In genomic region chr2:230866704-230867561, GRCh38 we compare ENCODE assay signal across 1 cellular context.
TF ChIP-seq lines count a peak whose summit lies in the region.

No MANE protein-coding gene starts in this region.

TF ChIP-seq in H1, 55 proteins besides CTCF, POLR2A, EP300 and RAD21:
- TF ChIP-seq KDM1A (IDR thresholded peaks at IDR 0.05; ENCODE audit: borderline replicate concordance, low read length) (no peak), PHF8 (conservative IDR thresholded peaks at IDR 0.05; ENCODE audit: low read depth, low read length) (no peak), SRF (IDR thresholded peaks at IDR 0.05; ENCODE audit: low read depth, low read length) (no peak), SP4 (IDR thresholded peaks at IDR 0.05; ENCODE audit: low read length) (no peak), RFX5 (IDR thresholded peaks at IDR 0.05; ENCODE audit: borderline replicate concordance, low read depth, low read length) (no peak), USF2 (IDR thresholded peaks at IDR 0.05; ENCODE audit: low read length) (no peak), TAF7 (optimal IDR thresholded peaks at IDR 0.05; ENCODE audit: borderline replicate concordance, low read depth, low read length) (no peak), RNF2 (IDR thresholded peaks at IDR 0.05; ENCODE audit: borderline replicate concordance, low read depth, low read length, missing control alignments, poor library complexity, severe bottlenecking) (no peak), EZH2 (IDR thresholded peaks at IDR 0.05; ENCODE audit: low read depth, low read length, severe bottlenecking) (no peak), E2F6 (IDR thresholded peaks at IDR 0.05) (no peak), JUN (IDR thresholded peaks at IDR 0.05; ENCODE audit: low read depth, low read length) (no peak), HDAC2 (IDR thresholded peaks at IDR 0.05; ENCODE audit: borderline replicate concordance in 1 of 2, low read depth in 2 of 2, low read length in 2 of 2) (no peak), YY1 (IDR thresholded peaks at IDR 0.05; ENCODE audit: low read depth, low read length) (no peak), ZNF274 (IDR thresholded peaks at IDR 0.05; ENCODE audit: borderline replicate concordance, extremely low read depth, low read length) (no peak)
